1 cellular context compared by ENCODE assay signal in the genomic region with DNA sequence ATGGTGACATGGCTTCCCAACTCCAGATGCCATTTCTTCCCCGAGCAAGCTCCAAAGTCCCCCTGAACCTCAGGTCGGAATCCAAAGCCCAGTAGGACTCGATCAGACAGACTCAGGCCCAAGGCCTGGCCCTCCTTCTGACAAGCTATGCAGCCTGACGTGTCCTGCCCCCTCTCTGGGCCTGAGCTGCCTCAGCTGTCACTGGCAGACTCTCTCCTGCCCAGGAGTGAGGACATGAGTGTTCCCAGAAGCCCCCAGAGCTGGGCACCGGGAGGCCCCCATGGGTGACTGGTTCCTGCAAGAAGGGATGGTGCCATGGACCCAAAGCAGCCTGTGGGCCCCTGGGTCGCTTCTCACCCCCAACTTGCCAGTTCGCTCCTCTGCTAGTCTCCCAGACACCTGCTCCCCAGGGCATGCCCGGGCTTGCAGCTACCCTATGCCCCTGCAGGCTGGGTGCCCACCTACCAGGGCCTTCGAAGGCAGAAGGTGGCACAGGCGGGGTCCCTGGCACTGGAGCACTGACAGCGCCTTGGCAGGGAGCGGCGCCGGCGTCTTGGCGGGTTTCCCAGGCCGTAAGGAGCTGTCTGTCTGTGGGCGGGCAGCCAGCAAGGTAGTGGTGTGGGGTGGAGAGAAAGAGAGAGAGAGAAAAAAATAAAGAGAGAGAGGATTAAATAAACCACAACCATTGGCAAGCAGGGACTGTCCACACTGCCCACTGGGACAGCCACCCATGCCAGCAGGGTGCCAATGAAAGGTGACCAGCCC.
A peak's percentile ranks its signal among the peaks of the same experiment; 100 is the strongest.
TF ChIP-seq lines count a peak whose summit lies in the region.

No MANE protein-coding gene starts in this region.

TF ChIP-seq in HepG2, 621 proteins besides CTCF, POLR2A, EP300 and RAD21 (continued from another document):
- TF ChIP-seq, protein P1, sequence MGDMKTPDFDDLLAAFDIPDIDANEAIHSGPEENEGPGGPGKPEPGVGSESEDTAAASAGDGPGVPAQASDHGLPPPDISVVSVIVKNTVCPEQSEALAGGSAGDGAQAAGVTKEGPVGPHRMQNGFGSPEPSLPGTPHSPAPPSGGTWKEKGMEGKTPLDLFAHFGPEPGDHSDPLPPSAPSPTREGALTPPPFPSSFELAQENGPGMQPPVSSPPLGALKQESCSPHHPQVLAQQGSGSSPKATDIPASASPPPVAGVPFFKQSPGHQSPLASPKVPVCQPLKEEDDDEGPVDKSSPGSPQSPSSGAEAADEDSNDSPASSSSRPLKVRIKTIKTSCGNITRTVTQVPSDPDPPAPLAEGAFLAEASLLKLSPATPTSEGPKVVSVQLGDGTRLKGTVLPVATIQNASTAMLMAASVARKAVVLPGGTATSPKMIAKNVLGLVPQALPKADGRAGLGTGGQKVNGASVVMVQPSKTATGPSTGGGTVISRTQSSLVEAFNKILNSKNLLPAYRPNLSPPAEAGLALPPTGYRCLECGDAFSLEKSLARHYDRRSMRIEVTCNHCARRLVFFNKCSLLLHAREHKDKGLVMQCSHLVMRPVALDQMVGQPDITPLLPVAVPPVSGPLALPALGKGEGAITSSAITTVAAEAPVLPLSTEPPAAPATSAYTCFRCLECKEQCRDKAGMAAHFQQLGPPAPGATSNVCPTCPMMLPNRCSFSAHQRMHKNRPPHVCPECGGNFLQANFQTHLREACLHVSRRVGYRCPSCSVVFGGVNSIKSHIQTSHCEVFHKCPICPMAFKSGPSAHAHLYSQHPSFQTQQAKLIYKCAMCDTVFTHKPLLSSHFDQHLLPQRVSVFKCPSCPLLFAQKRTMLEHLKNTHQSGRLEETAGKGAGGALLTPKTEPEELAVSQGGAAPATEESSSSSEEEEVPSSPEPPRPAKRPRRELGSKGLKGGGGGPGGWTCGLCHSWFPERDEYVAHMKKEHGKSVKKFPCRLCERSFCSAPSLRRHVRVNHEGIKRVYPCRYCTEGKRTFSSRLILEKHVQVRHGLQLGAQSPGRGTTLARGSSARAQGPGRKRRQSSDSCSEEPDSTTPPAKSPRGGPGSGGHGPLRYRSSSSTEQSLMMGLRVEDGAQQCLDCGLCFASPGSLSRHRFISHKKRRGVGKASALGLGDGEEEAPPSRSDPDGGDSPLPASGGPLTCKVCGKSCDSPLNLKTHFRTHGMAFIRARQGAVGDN (CRISPR knock-in tag; IDR thresholded peaks at IDR 0.05), result 0 out of 2 replicates have a peak, but pooled peaks have one; percentile 12
